In the genomic region with DNA sequence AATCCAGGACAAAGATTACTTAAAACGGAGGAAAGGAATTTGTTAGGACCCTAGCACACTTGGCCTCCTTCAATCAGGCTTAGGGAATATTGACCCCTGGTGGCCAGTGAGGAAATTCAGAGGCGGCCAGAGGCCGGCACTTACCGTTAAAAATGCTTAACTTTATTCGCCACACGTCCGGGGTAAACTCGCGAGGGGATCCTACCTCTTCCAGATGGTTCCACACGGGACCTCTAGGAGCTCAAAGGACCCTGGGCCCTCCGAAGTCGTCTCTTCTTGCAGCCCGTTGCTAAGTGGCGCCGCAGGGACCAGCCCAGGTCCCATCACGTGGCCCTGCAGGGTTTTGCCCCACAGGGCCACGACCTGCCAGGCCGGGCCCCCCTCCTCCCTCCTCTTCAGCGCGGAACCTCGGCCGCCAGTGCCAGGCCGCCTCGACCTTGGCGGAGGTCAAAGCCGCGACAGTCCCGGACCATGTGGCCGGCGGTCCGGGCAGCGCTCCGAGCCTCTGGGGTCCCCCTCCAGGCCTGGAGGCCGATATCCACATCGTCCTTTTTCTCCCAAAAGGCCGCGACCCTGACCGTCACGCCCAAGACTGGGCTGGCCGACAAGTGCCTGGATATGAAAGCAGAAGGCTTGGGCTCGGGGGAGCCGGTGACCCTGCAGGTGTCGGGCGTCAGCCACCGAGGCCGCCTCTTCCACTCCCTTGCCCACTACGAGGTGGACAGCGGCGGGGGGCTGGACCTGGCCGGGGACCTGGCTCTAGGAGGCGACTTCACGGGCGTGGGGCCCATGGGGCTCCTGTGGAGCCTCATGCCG, we compare ENCODE assay signal across 7 cellular contexts. TPM values are rescaled to one million over a fixed set of nuclear protein-coding genes. Genes with fewer than 3 reads are reported as not detected.
A peak's percentile ranks its signal among the peaks of the same experiment; 100 is the strongest.
DNase-seq lines count a peak whose midpoint lies in the region; ATAC-seq and TF ChIP-seq lines count a peak whose summit lies in the region.

No MANE protein-coding gene starts in this region.

- TF ChIP-seq EP300 in tibial nerve (IDR thresholded peaks at IDR 0.05) = no peak

- peak; percentile 65 for ATAC-seq in GM18517 (IDR thresholded peaks at IDR 0.05; ENCODE audit: unreplicated experiment)
- peak; percentile 87 for ATAC-seq in Right ventricle myocardium inferior

- H3K9me3 ChIP-seq in Loucy (ENCODE audit: insufficient read depth, low read depth, low read length) (no peaks in the 10 kb centered on the region), osteoblast (ENCODE audit: low read depth, low read length) (no peaks in the 10 kb centered on the region), tibial nerve (no peaks in the 10 kb centered on the region)

- no peaks in the 10 kb centered on the region for H3K27me3 ChIP-seq in Loucy (ENCODE audit: insufficient read depth, low read length, poor library complexity, severe bottlenecking)
- H3K27me3 ChIP-seq in osteoblast (ENCODE audit: insufficient read depth, low read length) = no peaks in the 10 kb centered on the region
- no peaks in the 10 kb centered on the region for H3K27me3 ChIP-seq in tibial nerve

- H2AFZ ChIP-seq in Loucy (ENCODE audit: low read length) (peak overlapping the region; percentile 85), osteoblast (ENCODE audit: low read length) (peak overlapping the region; percentile 98)

- TF ChIP-seq CTCF in Loucy (conservative IDR thresholded peaks at IDR 0.05; ENCODE audit: low read length) = peak; percentile 84
- peak; percentile 98 for TF ChIP-seq CTCF in osteoblast (IDR thresholded peaks at IDR 0.05; ENCODE audit: extremely low read depth, low read depth, low read length)
- TF ChIP-seq CTCF in tibial nerve (IDR thresholded peaks at IDR 0.05) = peak; percentile 82 to 92 (median 89)

- no peaks in the 10 kb centered on the region for H3K4me1 ChIP-seq in Loucy (ENCODE audit: insufficient read depth, low read length, poor library complexity, severe bottlenecking)
- peaks cover 5% of the 10 kb centered on the region for H3K4me1 ChIP-seq in osteoblast (ENCODE audit: insufficient read depth, low read length)
- peaks cover 0 to 15% (median 6%) of the 10 kb centered on the region in 4 donors for H3K4me1 ChIP-seq in tibial nerve

- H3K27ac ChIP-seq in osteoblast (ENCODE audit: low read depth, low read length) (peak overlapping the region; percentile 23), tibial nerve (peak overlapping the region in 2 of 4 donors; percentile 23 to 52)

- DNase-seq in SW480 (ENCODE audit: low spot score) (peak; percentile 73), Right ventricle myocardium inferior (ENCODE audit: missing footprints) (peak; percentile 75), osteoblast (ENCODE audit: insufficient read length, low spot score, missing footprints) (peak; percentile 92), tibial nerve (ENCODE audit: low spot score in 2 of 2) (peak in 1 of 2 donors; percentile 66)
- peak; percentile 34 for DNase-seq in activated naive CD8-positive, alpha-beta T cell treated with anti-CD3 and anti-CD28 coated beads, Interleukin-2, amount 50 U/mL, for 16 hours (ENCODE audit: low read depth, low spot score)

- H3K9me2 ChIP-seq in Loucy (replicated peaks; ENCODE audit: low read depth, low read length) = no peaks in the 10 kb centered on the region

- no peak for TF ChIP-seq POLR2A in tibial nerve (IDR thresholded peaks at IDR 0.05)

- 3% methylated on average over 44 to 51 of the region's 54 CpGs for WGBS in tibial nerve, 2 donors

- H3K4me3 ChIP-seq in Loucy (ENCODE audit: low read length, poor library complexity, severe bottlenecking) (peak overlapping the region; percentile 44), osteoblast (ENCODE audit: insufficient read depth, low read length) (peak overlapping the region; percentile 79), tibial nerve (peak overlapping the region; percentile 53 to 67 (median 62))

- intact Hi-C loops in Right ventricle myocardium inferior (cut with DNase I) = loop anchor here (2.0 to 5.0 kb wide), 2 partner anchors 125 to 141 kb away; a partner anchor contains a TSS

- H3F3A ChIP-seq in Loucy (ENCODE audit: low read depth) = no peaks in the 10 kb centered on the region

- H3K79me2 ChIP-seq in Loucy (ENCODE audit: insufficient read depth, low read length) (no peaks in the 10 kb centered on the region), osteoblast (ENCODE audit: insufficient read depth, low read length) (no peaks in the 10 kb centered on the region)

- peak overlapping the region; percentile 48 for H3K4me2 ChIP-seq in Loucy (ENCODE audit: low read depth, low read length, poor library complexity, severe bottlenecking)
- H3K4me2 ChIP-seq in osteoblast (ENCODE audit: insufficient read depth, low read length) = peak overlapping the region; percentile 91

- H3K36me3 ChIP-seq in Loucy (ENCODE audit: insufficient read depth, low read length) (no peaks in the 10 kb centered on the region), osteoblast (ENCODE audit: insufficient read depth, low read length) (no peaks in the 10 kb centered on the region), tibial nerve (no peaks in the 10 kb centered on the region)

- H4K20me1 ChIP-seq in Loucy (ENCODE audit: insufficient read depth, low read length, poor library complexity, severe bottlenecking) = no peaks in the 10 kb centered on the region
- no peaks in the 10 kb centered on the region for H4K20me1 ChIP-seq in osteoblast (ENCODE audit: insufficient read depth, low read length)

- peak overlapping the region; percentile 36 for H3K9ac ChIP-seq in Loucy (ENCODE audit: low read depth, low read length, poor library complexity, severe bottlenecking)

RNA-seq across cellular contexts. Expression of a gene that starts 11.1 kb away (rescaled TPM):
- total RNA-seq in Right ventricle myocardium inferior = 16.4 TPM
- total RNA-seq in osteoblast = 8.5 and 9.0 TPM in 2 replicates
- total RNA-seq in tibial nerve = 10 to 100 TPM in 2 of 4 donors, 1 to 10 TPM in 2; 7.5 to 21.0 (median 9.8) TPM

RNA-seq across cellular contexts. Expression of a gene that starts 21.4 kb away (rescaled TPM):
- total RNA-seq in Right ventricle myocardium inferior (not detected), osteoblast (not detected in 2 replicates), tibial nerve (under 1 TPM in 1 of 4 donors, not detected in 3; 0.39 TPM)

RNA-seq across cellular contexts. Expression of a gene that starts 42.1 kb away (rescaled TPM):
- total RNA-seq in Right ventricle myocardium inferior = 0.97 TPM
- 1.8 and 2.5 TPM in 2 replicates for total RNA-seq in osteoblast
- total RNA-seq in tibial nerve = 1 to 10 TPM in 2 of 4 donors, under 1 TPM in 2; 0.20 to 3.3 (median 1.6) TPM
